9 cellular contexts compared by ENCODE assay signal in genomic region chr4:8215001-8215427, GRCh38. TPM values are rescaled to one million over a fixed set of nuclear protein-coding genes. Genes with fewer than 3 reads are reported as not detected.
A peak's percentile ranks its signal among the peaks of the same experiment; 100 is the strongest.
DNase-seq lines count a peak whose midpoint lies in the region; ATAC-seq and TF ChIP-seq lines count a peak whose summit lies in the region.
"Had no signal": no experiment of that assay in that cellular context is flagged by ENCODE, and none has a peak within 500 bp of the region (broad histone marks: within the 10 kb centered on the region; RNA-seq: fewer than 3 reads in every experiment).

No MANE protein-coding gene starts in this region.

- peak; percentile 51 for DNase-seq in HCEC 1CT
- peak; percentile 21 for DNase-seq in NCI-H345 treated with DMSO at 0.1 percent for 48 hours (lab: John Stamatoyannopoulos, UW; ENCODE audit: unreplicated experiment)
- peak; percentile 69 for DNase-seq in fibroblast of the aortic adventitia (ENCODE audit: low read depth)
- DNase-seq in skeletal muscle cell (ENCODE audit: low read depth): peak; percentile 33
- no peak for DNase-seq in effector memory CD8-positive, alpha-beta T cell
- no peak for DNase-seq in retina
- DNase-seq in Caco-2: no peak
- DNase-seq: activated T-cell treated with anti-CD3 and anti-CD28 coated beads, Interleukin-2, amount 50 U/mL, for 24 hours had no signal

- CTCF ChIA-PET in Caco-2 (lab: Charles Lee): no interaction called here

- no peaks in the 10 kb centered on the region for H3K9me3 Mint-ChIP-seq in effector memory CD8-positive, alpha-beta T cell
- no peaks in the 10 kb centered on the region for H3K9me3 Mint-ChIP-seq in Caco-2 (ENCODE audit: unreplicated experiment)
- H3K9me3 Mint-ChIP-seq: activated T-cell treated with anti-CD3 and anti-CD28 coated beads, Interleukin-2, amount 50 U/mL, for 24 hours; IgD-negative memory B cell had no signal

- BruUV-seq in Caco-2 (replicated peaks; lab: Mats Ljungman, UMichigan): no TSS peak

- H3K4me1 Mint-ChIP-seq in effector memory CD8-positive, alpha-beta T cell (ENCODE audit: low read depth in 2 of 2): peaks cover 0 to 2% of the 10 kb centered on the region in 2 donors
- no peaks in the 10 kb centered on the region for H3K4me1 Mint-ChIP-seq in Caco-2 (ENCODE audit: low read depth, unreplicated experiment)

- H3K36me3 ChIP-seq in Caco-2 (ENCODE audit: control insufficient read depth, insufficient read depth, low read length): no peaks in the 10 kb centered on the region; the same call in 1 of the 2 replicates

- TF ChIP-seq CTCF in fibroblast of the aortic adventitia (IDR thresholded peaks at IDR 0.05; ENCODE audit: insufficient read depth, low read length) (no peak), Caco-2 (IDR thresholded peaks at IDR 0.05; ENCODE audit: insufficient read depth in 1 of 2, low read depth in 1 of 2, low read length in 1 of 2, severe bottlenecking in 1 of 2, unreplicated experiment in 1 of 2) (no peak)

- no peaks in the 10 kb centered on the region for H3K4me1 ChIP-seq in Caco-2

- POLR2A ChIA-PET in Caco-2 (lab: Charles Lee): no interaction called here

- intact Hi-C loops in Caco-2 (cut with micrococcal nuclease; ENCODE audit: unreplicated experiment): no loop called here

- H3K27me3 Mint-ChIP-seq in effector memory CD8-positive, alpha-beta T cell: no peaks in the 10 kb centered on the region
- H3K27me3 Mint-ChIP-seq in Caco-2 (ENCODE audit: insufficient read depth, unreplicated experiment): no peaks in the 10 kb centered on the region
- H3K27me3 Mint-ChIP-seq: activated T-cell treated with anti-CD3 and anti-CD28 coated beads, Interleukin-2, amount 50 U/mL, for 24 hours; IgD-negative memory B cell had no signal

- peaks cover 10% of the 10 kb centered on the region for H3K36me3 Mint-ChIP-seq in effector memory CD8-positive, alpha-beta T cell (ENCODE audit: insufficient read depth)
- H3K36me3 Mint-ChIP-seq in Caco-2 (ENCODE audit: insufficient read depth, unreplicated experiment): no peaks in the 10 kb centered on the region

- no peak overlapping the region for H3K4me3 ChIP-seq in fibroblast of the aortic adventitia (ENCODE audit: low read depth, low read length)
- no peak overlapping the region for H3K4me3 ChIP-seq in skeletal muscle cell (ENCODE audit: low read depth, low read length)
- H3K4me3 ChIP-seq in Caco-2 (ENCODE audit: low read depth, low read length): no peak overlapping the region

- H3K9me3 ChIP-seq in Caco-2: no peaks in the 10 kb centered on the region

- no peak overlapping the region for H3K4me3 Mint-ChIP-seq in effector memory CD8-positive, alpha-beta T cell
- H3K4me3 Mint-ChIP-seq in Caco-2 (ENCODE audit: unreplicated experiment): no peak overlapping the region
- H3K4me3 Mint-ChIP-seq: activated T-cell treated with anti-CD3 and anti-CD28 coated beads, Interleukin-2, amount 50 U/mL, for 24 hours had no signal

- no peak overlapping the region for H3K27ac Mint-ChIP-seq in effector memory CD8-positive, alpha-beta T cell
- no peak overlapping the region for H3K27ac Mint-ChIP-seq in Caco-2 (ENCODE audit: unreplicated experiment)
- H3K27ac Mint-ChIP-seq: activated T-cell treated with anti-CD3 and anti-CD28 coated beads, Interleukin-2, amount 50 U/mL, for 24 hours; IgD-negative memory B cell had no signal

- no peaks in the 10 kb centered on the region for H3K27me3 ChIP-seq in Caco-2 (replicated peaks; ENCODE audit: control insufficient read depth, insufficient read depth, low read length)

- no peak for ATAC-seq in effector memory CD8-positive, alpha-beta T cell (replicated peaks)

RNA-seq across cellular contexts. Expression of gene SH3TC1, which starts 15.9 kb away (rescaled TPM):
- total RNA-seq in fibroblast of the aortic adventitia (ENCODE audit: low replicate concordance): 0.41 and 1.5 TPM in 2 replicates
- total RNA-seq in Caco-2 (2022): 17.2 and 18.6 TPM in 2 replicates

RNA-seq across cellular contexts. Expression of gene HTRA3, which starts 54.5 kb away (rescaled TPM):
- 7.6 and 9.6 TPM in 2 replicates for total RNA-seq in fibroblast of the aortic adventitia (ENCODE audit: low replicate concordance)
- total RNA-seq in Caco-2 (2022): 0.63 and 0.66 TPM in 2 replicates

RNA-seq across cellular contexts. Expression of gene ABLIM2, which starts 56.4 kb away (rescaled TPM):
- total RNA-seq in fibroblast of the aortic adventitia (ENCODE audit: low replicate concordance) (under 0.01 TPM in 1 of 2 replicates, not detected in the other), Caco-2 (2022) (0.23 TPM in 1 of 2 replicates, not detected in the other)

Comparison
In these comparisons a context has a peak if more than half of its experiments do, and no peak if none do; other contexts are left out.
1. DNase-seq: peak in HCEC 1CT (single experiment), NCI-H345 treated with DMSO at 0.1 percent for 48 hours (single experiment), fibroblast of the aortic adventitia (single experiment) and skeletal muscle cell (single experiment); none in effector memory CD8-positive, alpha-beta T cell (0 of 3), retina (single experiment) and Caco-2 (0 of 2).